In the genomic region with DNA sequence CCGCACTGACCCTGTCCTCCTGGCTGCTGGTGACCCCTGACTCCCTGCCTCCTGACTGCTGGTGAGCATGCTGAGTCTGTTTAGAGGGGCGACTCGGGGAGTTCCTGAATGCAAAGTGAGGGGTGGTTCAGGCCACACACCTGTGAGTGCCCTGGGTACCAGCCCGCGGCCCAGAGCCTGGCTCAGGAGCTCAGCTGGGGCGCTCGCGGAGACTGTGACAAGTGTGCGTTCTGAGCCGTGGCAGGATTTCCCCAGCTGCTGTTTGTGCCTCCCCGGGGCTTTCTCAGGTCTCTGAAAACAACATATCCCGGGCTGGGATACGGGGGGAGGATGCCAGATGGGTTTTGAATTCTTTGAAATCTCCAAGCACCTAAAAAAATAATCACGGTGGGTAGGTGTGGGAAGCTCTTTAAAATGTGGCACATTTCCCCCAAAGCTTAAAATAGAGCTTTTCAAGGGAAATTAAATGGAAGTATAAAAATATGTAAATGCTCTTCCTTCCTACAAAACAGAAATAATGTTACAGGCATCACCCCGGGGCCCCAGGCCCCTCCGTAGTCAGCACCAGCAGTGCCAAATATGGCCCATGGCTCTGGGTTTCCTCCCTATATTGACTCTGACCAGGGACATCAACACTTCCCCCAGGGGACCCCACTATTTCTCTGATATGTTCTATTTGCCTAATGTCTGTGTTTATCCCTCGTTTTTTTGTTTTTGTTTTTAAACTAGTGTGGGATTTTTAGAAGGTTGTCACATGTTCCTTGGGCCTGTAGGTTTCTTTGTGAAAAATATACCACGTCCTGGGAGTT, we compare ENCODE assay signal across 10 cellular contexts. TPM values are rescaled to one million over a fixed set of nuclear protein-coding genes. Genes with fewer than 3 reads are reported as not detected.
DNase-seq lines count a peak whose midpoint lies in the region; ATAC-seq and TF ChIP-seq lines count a peak whose summit lies in the region.
"Had no signal": no experiment of that assay in that cellular context is flagged by ENCODE, and none has a peak within 500 bp of the region (broad histone marks: within the 10 kb centered on the region; RNA-seq: fewer than 3 reads in every experiment).

No MANE protein-coding gene starts in this region.

- H3K27ac Mint-ChIP-seq in activated naive CD4-positive, alpha-beta T cell treated with anti-CD3 and anti-CD28 coated beads, Interleukin-2, amount 50 U/mL, for 24 hours, result peak overlapping the region; percentile 92
- peak overlapping the region; percentile 75 for H3K27ac Mint-ChIP-seq in stimulated activated effector memory CD8-positive, alpha-beta T cell treated with anti-CD3 and anti-CD28 coated beads, Interleukin-12 subunit alpha, Interleukin-12 subunit beta, amount 100 ng/mL, for 72 hours

- H3K4me3 Mint-ChIP-seq in activated naive CD4-positive, alpha-beta T cell treated with anti-CD3 and anti-CD28 coated beads, Interleukin-2, amount 50 U/mL, for 24 hours, result peak overlapping the region; percentile 84
- peak overlapping the region; percentile 57 for H3K4me3 Mint-ChIP-seq in stimulated activated effector memory CD8-positive, alpha-beta T cell treated with anti-CD3 and anti-CD28 coated beads, Interleukin-12 subunit alpha, Interleukin-12 subunit beta, amount 100 ng/mL, for 72 hours

- H3K36me3 ChIP-seq in right atrium auricular region, result no peaks in the 10 kb centered on the region
- H3K36me3 ChIP-seq: cardiac muscle cell had no signal

- no peak for TF ChIP-seq CTCF in right atrium auricular region (IDR thresholded peaks at IDR 0.05)

- H3K9me3 Mint-ChIP-seq in activated naive CD4-positive, alpha-beta T cell treated with anti-CD3 and anti-CD28 coated beads, Interleukin-2, amount 50 U/mL, for 24 hours, result no peaks in the 10 kb centered on the region
- no peaks in the 10 kb centered on the region for H3K9me3 Mint-ChIP-seq in stimulated activated effector memory CD8-positive, alpha-beta T cell treated with anti-CD3 and anti-CD28 coated beads, Interleukin-12 subunit alpha, Interleukin-12 subunit beta, amount 100 ng/mL, for 72 hours

- H3K27me3 ChIP-seq in right atrium auricular region, result no peaks in the 10 kb centered on the region
- H3K27me3 ChIP-seq: cardiac muscle cell had no signal

- H3K4me3 ChIP-seq in right atrium auricular region, result no peak overlapping the region
- H3K4me3 ChIP-seq: cardiac muscle cell had no signal

- H3K27ac ChIP-seq in right atrium auricular region, result no peak overlapping the region
- H3K27ac ChIP-seq: cardiac muscle cell had no signal

- peak; percentile 89 to 92 for DNase-seq in NCI-H524 (lab: John Stamatoyannopoulos, UW)
- DNase-seq in stimulated activated effector memory CD8-positive, alpha-beta T cell treated with anti-CD3 and anti-CD28 coated beads, Interleukin-12 subunit alpha, Interleukin-12 subunit beta, amount 100 ng/mL, for 72 hours (ENCODE audit: low spot score in 2 of 2), result no peak
- DNase-seq in right atrium auricular region (ENCODE audit: low spot score), result no peak
- DNase-seq in EL, result no peak
- no peak for DNase-seq in SKM-1 treated with dmso at 0.1 percent for 144 hours (lab: John Stamatoyannopoulos, UW; ENCODE audit: unreplicated experiment)
- no peak for DNase-seq in cerebellar cortex (ENCODE audit: low spot score)

- no peaks in the 10 kb centered on the region for H3K36me3 Mint-ChIP-seq in activated naive CD4-positive, alpha-beta T cell treated with anti-CD3 and anti-CD28 coated beads, Interleukin-2, amount 50 U/mL, for 24 hours
- peaks cover 9% of the 10 kb centered on the region for H3K36me3 Mint-ChIP-seq in stimulated activated effector memory CD8-positive, alpha-beta T cell treated with anti-CD3 and anti-CD28 coated beads, Interleukin-12 subunit alpha, Interleukin-12 subunit beta, amount 100 ng/mL, for 72 hours

- no peaks in the 10 kb centered on the region for H3K27me3 Mint-ChIP-seq in activated naive CD4-positive, alpha-beta T cell treated with anti-CD3 and anti-CD28 coated beads, Interleukin-2, amount 50 U/mL, for 24 hours

- no peaks in the 10 kb centered on the region for H3K4me1 ChIP-seq in right atrium auricular region

- no peaks in the 10 kb centered on the region for H3K9me3 ChIP-seq in right atrium auricular region

- peak; percentile 68 for ATAC-seq in GM19463 (IDR thresholded peaks at IDR 0.05; ENCODE audit: unreplicated experiment)
- ATAC-seq in stimulated activated effector memory CD8-positive, alpha-beta T cell treated with anti-CD3 and anti-CD28 coated beads, Interleukin-12 subunit alpha, Interleukin-12 subunit beta, amount 100 ng/mL, for 72 hours, result peak; percentile 36

- peaks cover 84% of the 10 kb centered on the region for H3K4me1 Mint-ChIP-seq in activated naive CD4-positive, alpha-beta T cell treated with anti-CD3 and anti-CD28 coated beads, Interleukin-2, amount 50 U/mL, for 24 hours
- H3K4me1 Mint-ChIP-seq in stimulated activated effector memory CD8-positive, alpha-beta T cell treated with anti-CD3 and anti-CD28 coated beads, Interleukin-12 subunit alpha, Interleukin-12 subunit beta, amount 100 ng/mL, for 72 hours, result peaks cover 68% of the 10 kb centered on the region

RNA-seq across cellular contexts. Expression of gene TAGAP, which starts 49.9 kb away (rescaled TPM):
- total RNA-seq in right atrium auricular region, result 1 to 10 TPM; 2.0 to 3.2 TPM
- total RNA-seq: cardiac muscle cell, HT-29 had no signal

Comparison
In these comparisons a context has a peak if more than half of its experiments do, and no peak if none do; other contexts are left out.
1. DNase-seq: peak in NCI-H524 (2 of 2); none in stimulated activated effector memory CD8-positive, alpha-beta T cell treated with anti-CD3 and anti-CD28 coated beads, Interleukin-12 subunit alpha, Interleukin-12 subunit beta, amount 100 ng/mL, for 72 hours (0 of 2), right atrium auricular region (single experiment), EL (single experiment), SKM-1 treated with dmso at 0.1 percent for 144 hours (single experiment) and cerebellar cortex (single experiment).